1 cellular context compared by ENCODE assay signal in the genomic region with DNA sequence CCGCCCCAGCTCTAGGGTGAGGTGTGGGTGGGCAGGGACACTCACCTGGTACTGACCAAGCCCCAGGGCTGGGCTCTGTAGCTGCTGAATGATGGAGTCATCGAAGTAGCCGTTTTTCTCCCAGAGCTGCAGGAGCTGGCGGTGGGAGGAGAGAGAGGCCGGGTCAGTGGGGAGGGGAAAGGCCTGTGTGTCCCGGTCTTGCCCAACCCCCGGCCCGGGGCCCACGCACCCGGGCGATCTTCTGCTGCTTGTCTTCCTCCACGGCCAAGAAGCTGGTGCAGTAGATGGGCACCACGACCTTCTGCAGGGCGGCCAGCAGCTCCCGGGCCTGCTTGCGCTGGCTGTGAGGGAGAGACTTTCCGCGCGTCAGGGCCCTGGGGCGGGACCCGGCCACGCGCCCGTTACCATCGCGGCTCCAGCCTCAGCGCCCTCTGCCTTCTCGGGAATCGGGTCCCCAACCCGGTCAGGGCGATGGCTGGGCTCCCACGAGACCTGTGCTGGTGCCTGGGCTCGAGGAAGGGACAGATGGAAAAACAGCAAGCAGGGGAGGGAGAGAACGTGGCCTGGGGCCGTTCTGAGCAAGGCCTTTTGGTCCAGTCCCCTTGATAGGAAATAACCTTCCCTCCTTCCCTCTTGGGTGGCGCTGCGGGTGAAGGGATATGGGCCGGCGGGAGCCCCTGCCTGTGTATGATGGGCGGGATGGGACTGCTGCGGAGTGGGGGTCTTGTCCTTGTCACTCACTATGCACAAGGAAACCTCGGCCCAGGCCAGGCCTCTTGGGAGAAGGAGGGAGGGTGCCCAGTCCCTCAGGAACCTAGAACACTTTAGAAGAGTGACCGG.
TF ChIP-seq lines count a peak whose summit lies in the region.

No MANE protein-coding gene starts in this region.

TF ChIP-seq in K562, 482 proteins besides CTCF, POLR2A, EP300 and RAD21:
- TF ChIP-seq ZNF146 (CRISPR knock-in tag; IDR thresholded peaks at IDR 0.05; ENCODE audit: unreplicated experiment) (no peak), NFIC (IDR thresholded peaks at IDR 0.05) (no peak), DPF2 (IDR thresholded peaks at IDR 0.05) (no peak), U2AF2 (optimal IDR thresholded peaks at IDR 0.05; ENCODE audit: low read depth, low read length) (no peak), RBFOX2 (IDR thresholded peaks at IDR 0.05; ENCODE audit: low read depth, low read length) (peak; percentile 22), BRCA1 (IDR thresholded peaks at IDR 0.05) (no peak), BRCA1 (CRISPR knock-in tag; IDR thresholded peaks at IDR 0.05) (no peak), HMGXB4 (CRISPR knock-in tag; IDR thresholded peaks at IDR 0.05) (no peak), ATF6 (CRISPR knock-in tag; IDR thresholded peaks at IDR 0.05) (no peak), JUNB (CRISPR knock-in tag; conservative IDR thresholded peaks at IDR 0.05) (no peak), POLR2G (IDR thresholded peaks at IDR 0.05; ENCODE audit: low read depth, low read length) (0 out of 2 replicates have a peak, but pooled peaks have one; percentile 43), TRIM28 (IDR thresholded peaks at IDR 0.05) (no peak), HDAC6 (IDR thresholded peaks at IDR 0.05; ENCODE audit: low read depth, low read length) (no peak), THAP7 (CRISPR knock-in tag; IDR thresholded peaks at IDR 0.05) (no peak), ZBTB2 (IDR thresholded peaks at IDR 0.05) (no peak), FOXA1 (IDR thresholded peaks at IDR 0.05; ENCODE audit: borderline replicate concordance) (no peak), ZNF766 (CRISPR knock-in tag; conservative IDR thresholded peaks at IDR 0.05) (no peak)
- TF ChIP-seq, protein P1, sequence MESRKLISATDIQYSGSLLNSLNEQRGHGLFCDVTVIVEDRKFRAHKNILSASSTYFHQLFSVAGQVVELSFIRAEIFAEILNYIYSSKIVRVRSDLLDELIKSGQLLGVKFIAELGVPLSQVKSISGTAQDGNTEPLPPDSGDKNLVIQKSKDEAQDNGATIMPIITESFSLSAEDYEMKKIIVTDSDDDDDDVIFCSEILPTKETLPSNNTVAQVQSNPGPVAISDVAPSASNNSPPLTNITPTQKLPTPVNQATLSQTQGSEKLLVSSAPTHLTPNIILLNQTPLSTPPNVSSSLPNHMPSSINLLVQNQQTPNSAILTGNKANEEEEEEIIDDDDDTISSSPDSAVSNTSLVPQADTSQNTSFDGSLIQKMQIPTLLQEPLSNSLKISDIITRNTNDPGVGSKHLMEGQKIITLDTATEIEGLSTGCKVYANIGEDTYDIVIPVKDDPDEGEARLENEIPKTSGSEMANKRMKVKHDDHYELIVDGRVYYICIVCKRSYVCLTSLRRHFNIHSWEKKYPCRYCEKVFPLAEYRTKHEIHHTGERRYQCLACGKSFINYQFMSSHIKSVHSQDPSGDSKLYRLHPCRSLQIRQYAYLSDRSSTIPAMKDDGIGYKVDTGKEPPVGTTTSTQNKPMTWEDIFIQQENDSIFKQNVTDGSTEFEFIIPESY (CRISPR knock-in tag; IDR thresholded peaks at IDR 0.05): 0 out of 2 replicates have a peak, but pooled peaks have one; percentile 25
- TF ChIP-seq, protein P2, sequence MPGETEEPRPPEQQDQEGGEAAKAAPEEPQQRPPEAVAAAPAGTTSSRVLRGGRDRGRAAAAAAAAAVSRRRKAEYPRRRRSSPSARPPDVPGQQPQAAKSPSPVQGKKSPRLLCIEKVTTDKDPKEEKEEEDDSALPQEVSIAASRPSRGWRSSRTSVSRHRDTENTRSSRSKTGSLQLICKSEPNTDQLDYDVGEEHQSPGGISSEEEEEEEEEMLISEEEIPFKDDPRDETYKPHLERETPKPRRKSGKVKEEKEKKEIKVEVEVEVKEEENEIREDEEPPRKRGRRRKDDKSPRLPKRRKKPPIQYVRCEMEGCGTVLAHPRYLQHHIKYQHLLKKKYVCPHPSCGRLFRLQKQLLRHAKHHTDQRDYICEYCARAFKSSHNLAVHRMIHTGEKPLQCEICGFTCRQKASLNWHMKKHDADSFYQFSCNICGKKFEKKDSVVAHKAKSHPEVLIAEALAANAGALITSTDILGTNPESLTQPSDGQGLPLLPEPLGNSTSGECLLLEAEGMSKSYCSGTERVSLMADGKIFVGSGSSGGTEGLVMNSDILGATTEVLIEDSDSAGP (CRISPR knock-in tag; IDR thresholded peaks at IDR 0.05): no peak
- TF ChIP-seq, protein P3, sequence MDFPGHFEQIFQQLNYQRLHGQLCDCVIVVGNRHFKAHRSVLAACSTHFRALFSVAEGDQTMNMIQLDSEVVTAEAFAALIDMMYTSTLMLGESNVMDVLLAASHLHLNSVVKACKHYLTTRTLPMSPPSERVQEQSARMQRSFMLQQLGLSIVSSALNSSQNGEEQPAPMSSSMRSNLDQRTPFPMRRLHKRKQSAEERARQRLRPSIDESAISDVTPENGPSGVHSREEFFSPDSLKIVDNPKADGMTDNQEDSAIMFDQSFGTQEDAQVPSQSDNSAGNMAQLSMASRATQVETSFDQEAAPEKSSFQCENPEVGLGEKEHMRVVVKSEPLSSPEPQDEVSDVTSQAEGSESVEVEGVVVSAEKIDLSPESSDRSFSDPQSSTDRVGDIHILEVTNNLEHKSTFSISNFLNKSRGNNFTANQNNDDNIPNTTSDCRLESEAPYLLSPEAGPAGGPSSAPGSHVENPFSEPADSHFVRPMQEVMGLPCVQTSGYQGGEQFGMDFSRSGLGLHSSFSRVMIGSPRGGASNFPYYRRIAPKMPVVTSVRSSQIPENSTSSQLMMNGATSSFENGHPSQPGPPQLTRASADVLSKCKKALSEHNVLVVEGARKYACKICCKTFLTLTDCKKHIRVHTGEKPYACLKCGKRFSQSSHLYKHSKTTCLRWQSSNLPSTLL (IDR thresholded peaks at IDR 0.05): no peak
